8 cellular contexts compared by ENCODE assay signal in the genomic region with DNA sequence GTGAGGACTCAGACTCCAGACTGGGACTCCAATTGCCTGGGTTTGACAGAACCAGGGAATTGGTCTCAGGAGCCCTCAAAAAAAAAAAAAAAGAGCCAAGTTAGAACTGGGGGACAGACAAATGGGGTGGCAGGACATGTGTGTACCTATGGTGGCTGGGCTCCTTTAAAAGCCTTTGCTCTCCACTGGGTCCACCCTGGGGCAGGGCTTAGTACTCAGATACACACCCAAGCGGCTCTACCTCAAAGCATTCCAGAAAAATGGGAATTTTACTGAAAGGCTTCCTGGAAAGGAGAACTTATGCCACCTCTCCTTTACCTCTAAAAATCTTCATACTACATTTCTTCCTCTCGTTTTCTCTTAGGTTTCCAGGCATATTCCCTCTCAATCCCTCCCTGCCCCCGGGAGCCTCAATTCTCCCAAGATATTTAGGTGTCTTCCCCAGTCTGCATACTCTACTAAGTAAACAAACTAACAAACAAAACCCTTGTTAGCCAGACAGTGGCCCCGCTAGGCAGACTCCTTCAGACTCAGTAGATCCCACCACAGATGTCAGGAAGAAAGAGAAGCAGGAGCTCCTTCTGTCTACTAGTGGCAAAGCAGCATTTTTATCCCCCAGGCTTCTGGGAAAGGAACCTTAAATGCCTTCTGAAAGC. TPM values are rescaled to one million over a fixed set of nuclear protein-coding genes. Genes with fewer than 3 reads are reported as not detected.
DNase-seq lines count a peak whose midpoint lies in the region; ATAC-seq and TF ChIP-seq lines count a peak whose summit lies in the region.

No MANE protein-coding gene starts in this region.

- WGBS in esophagus muscularis mucosa = 24% methylated on average over 4 of the region's 4 CpGs

- peaks cover 43% of the 10 kb centered on the region for H3K36me3 Mint-ChIP-seq in Caco-2 (ENCODE audit: insufficient read depth, unreplicated experiment)

- TF ChIP-seq CTCF in Caco-2 (IDR thresholded peaks at IDR 0.05; ENCODE audit: insufficient read depth in 1 of 2, low read depth in 1 of 2, low read length in 1 of 2, severe bottlenecking in 1 of 2, unreplicated experiment in 1 of 2) = no peak
- TF ChIP-seq CTCF in Panc1 (IDR thresholded peaks at IDR 0.05) = no peak
- TF ChIP-seq CTCF in esophagus muscularis mucosa (IDR thresholded peaks at IDR 0.05) = no peak
- TF ChIP-seq CTCF in parathyroid adenoma (IDR thresholded peaks at IDR 0.05) = no peak

- H3K27ac ChIP-seq in Panc1 (ENCODE audit: low read length) = peak overlapping the region; percentile 88
- H3K27ac ChIP-seq in esophagus muscularis mucosa (replicated peaks in 1 of 4) = peak overlapping the region; percentile 96 to 100 (median 98)
- peak overlapping the region; percentile 47 for H3K27ac ChIP-seq in parathyroid adenoma

- H3K27me3 ChIP-seq in Caco-2 (replicated peaks; ENCODE audit: control insufficient read depth, insufficient read depth, low read length) (no peaks in the 10 kb centered on the region), Panc1 (ENCODE audit: control insufficient read depth, insufficient read depth, low read length) (no peaks in the 10 kb centered on the region), esophagus muscularis mucosa (no peaks in the 10 kb centered on the region), parathyroid adenoma (ENCODE audit: control insufficient read depth, insufficient read depth, low read length) (no peaks in the 10 kb centered on the region)

- no peak overlapping the region for H3K9ac ChIP-seq in parathyroid adenoma

- H3K9me3 Mint-ChIP-seq in Caco-2 (ENCODE audit: unreplicated experiment) = no peaks in the 10 kb centered on the region

- BruUV-seq in Caco-2 (replicated peaks; lab: Mats Ljungman, UMichigan) = TSS peak; percentile 31
- no TSS peak for BruUV-seq in Panc1 (replicated peaks; lab: Mats Ljungman, UMichigan)

- TF ChIP-seq POLR2A in esophagus muscularis mucosa (IDR thresholded peaks at IDR 0.05; ENCODE audit: low read depth) = no peak

- peaks cover 16% of the 10 kb centered on the region for H3K4me1 Mint-ChIP-seq in Caco-2 (ENCODE audit: low read depth, unreplicated experiment)

- CTCF ChIA-PET in Caco-2 (lab: Charles Lee) = interaction anchor here (0.5 to 2.3 kb wide), 12 partner anchors 10 to 146 kb away, joined by 3 to 9 read pairs (median 4); a partner anchor contains a TSS
- CTCF ChIA-PET in Panc1 (lab: Charles Lee) = interaction anchor here (0.6 to 0.9 kb wide), 3 partner anchors 50 to 350 kb away, joined by 3 read pairs; no protein-coding TSS in a partner anchor

- H3K36me3 ChIP-seq in Caco-2 (ENCODE audit: control insufficient read depth, insufficient read depth, low read length) (peaks cover 2% of the 10 kb centered on the region; the same call in 1 of the 2 replicates), Panc1 (ENCODE audit: control insufficient read depth, insufficient read depth, low read length) (peaks cover 3% of the 10 kb centered on the region), esophagus muscularis mucosa (peaks cover 33 to 44% (median 39%) of the 10 kb centered on the region in 4 donors), parathyroid adenoma (ENCODE audit: control insufficient read depth, insufficient read depth, low read length) (no peaks in the 10 kb centered on the region)

- H3K4me3 Mint-ChIP-seq in Caco-2 (ENCODE audit: unreplicated experiment) = peak overlapping the region; percentile 97

- no peak for TF ChIP-seq EP300 in esophagus muscularis mucosa (IDR thresholded peaks at IDR 0.05)

- peak overlapping the region; percentile 41 for H2AFZ ChIP-seq in parathyroid adenoma

- peak overlapping the region; percentile 63 for H3K4me3 ChIP-seq in Caco-2 (ENCODE audit: low read depth, low read length)
- peak overlapping the region; percentile 89 to 100 for H3K4me3 ChIP-seq in Panc1 (ENCODE audit: low read depth in 2 of 2, low read length in 2 of 2)
- H3K4me3 ChIP-seq in esophagus muscularis mucosa = peak overlapping the region; percentile 95 to 98 (median 96)
- H3K4me3 ChIP-seq in parathyroid adenoma (ENCODE audit: low read depth, low read length) = peak overlapping the region; percentile 80

- peaks cover 3% of the 10 kb centered on the region for H3K79me2 ChIP-seq in parathyroid adenoma

- H3K4me1 ChIP-seq in Caco-2 = peaks cover 22% of the 10 kb centered on the region
- peaks cover 25% of the 10 kb centered on the region for H3K4me1 ChIP-seq in Panc1 (ENCODE audit: control insufficient read depth, insufficient read depth, low read length)
- peaks cover 24 to 56% (median 46%) of the 10 kb centered on the region in 4 donors for H3K4me1 ChIP-seq in esophagus muscularis mucosa
- no peaks in the 10 kb centered on the region for H3K4me1 ChIP-seq in parathyroid adenoma

- peak overlapping the region; percentile 95 for H3K27ac Mint-ChIP-seq in Caco-2 (ENCODE audit: unreplicated experiment)

- DNase-seq in Caco-2 (peak in 1 of 2 experiments; percentile 47), Panc1 (ENCODE audit: low read depth, low spot score) (no peak), esophagus muscularis mucosa (ENCODE audit: extremely low spot score) (no peak), NCI-H128 (lab: John Stamatoyannopoulos, UW; ENCODE audit: unreplicated experiment) (no peak), SK-N-DZ (ENCODE audit: low spot score) (no peak)
- DNase-seq in central memory CD4-positive, alpha-beta T cell = no peak

- H3K9me3 ChIP-seq in Caco-2 (no peaks in the 10 kb centered on the region), Panc1 (ENCODE audit: control insufficient read depth, insufficient read depth, low read depth, low read length) (no peaks in the 10 kb centered on the region), esophagus muscularis mucosa (no peaks in the 10 kb centered on the region), parathyroid adenoma (ENCODE audit: control insufficient read depth, low read length) (no peaks in the 10 kb centered on the region)

- peak overlapping the region; percentile 75 for H3K4me2 ChIP-seq in parathyroid adenoma (ENCODE audit: low read length)

- POLR2A ChIA-PET in Caco-2 (lab: Charles Lee) = interaction anchor here (0.6 to 2.0 kb wide), 2 partner anchors 34 to 97 kb away, joined by 3 to 5 read pairs; a partner anchor contains a TSS
- POLR2A ChIA-PET in Panc1 (lab: Charles Lee) = interaction anchor here (0.5 to 0.6 kb wide), 2 partner anchors 80 to 88 kb away, joined by 3 to 7 read pairs; no protein-coding TSS in a partner anchor

- no peaks in the 10 kb centered on the region for H3K27me3 Mint-ChIP-seq in Caco-2 (ENCODE audit: insufficient read depth, unreplicated experiment)

- in situ Hi-C loops in Panc1 (cut with HindIII; ENCODE audit: low pct_unique_long_range_greater_than_20kb, low sequenced_read_pairs) = no loop called here

- ATAC-seq in Panc1 (no peak), HG03135 (IDR thresholded peaks at IDR 0.05; ENCODE audit: unreplicated experiment) (no peak)

- intact Hi-C loops in Caco-2 (cut with micrococcal nuclease; ENCODE audit: unreplicated experiment) = no loop called here
- intact Hi-C loops in Panc1 (cut with micrococcal nuclease; ENCODE audit: unreplicated experiment) = no loop called here
- intact Hi-C loops in esophagus muscularis mucosa (cut with DNase I) = loop anchor here (10.0 kb wide), 1 partner anchor 456 kb away; a partner anchor contains a TSS

RNA-seq across cellular contexts. Expression of a gene that starts 0.8 kb away (rescaled TPM):
- total RNA-seq in Caco-2 (2022) = 120 and 132 TPM in 2 replicates
- 60.6 TPM for total RNA-seq in Panc1 (2021; ENCODE audit: unreplicated experiment)
- polyA plus RNA-seq in Panc1 (2012; ENCODE audit: insufficient read length) = 44.4 TPM
- total RNA-seq in esophagus muscularis mucosa = 10 to 100 TPM; 27.8 to 43.7 (median 31.9) TPM
- 13.0 and 13.2 TPM in 2 replicates for polyA plus RNA-seq in SK-N-DZ (2014; cell fraction: cytosol; rRNA removed)
- polyA plus RNA-seq in SK-N-DZ (2014; cell fraction: nucleus; rRNA removed) = 33.9 and 37.1 TPM in 2 replicates

RNA-seq across cellular contexts. Expression of a gene that starts 1.4 kb away (rescaled TPM):
- total RNA-seq in Caco-2 (2022) (51.2 and 55.8 TPM in 2 replicates), Panc1 (2021; ENCODE audit: unreplicated experiment) (39.7 TPM), esophagus muscularis mucosa (10 to 100 TPM; 12.4 to 21.5 (median 18.4) TPM)
- polyA plus RNA-seq in Panc1 (2012; ENCODE audit: insufficient read length) = 27.3 TPM
- 5.8 TPM in 2 replicates for polyA plus RNA-seq in SK-N-DZ (2014; cell fraction: cytosol; rRNA removed)
- polyA plus RNA-seq in SK-N-DZ (2014; cell fraction: nucleus; rRNA removed) = 4.5 and 4.6 TPM in 2 replicates

RNA-seq across cellular contexts. Expression of a gene that starts 31.9 kb away (rescaled TPM):
- 303 and 588 TPM in 2 replicates for total RNA-seq in Caco-2 (2022)
- total RNA-seq in Panc1 (2021; ENCODE audit: unreplicated experiment) = 6.4 TPM
- polyA plus RNA-seq in Panc1 (2012; ENCODE audit: insufficient read length) = 3.9 TPM
- total RNA-seq in esophagus muscularis mucosa = over 10,000 TPM; 12,513 to 19,293 (median 14,679) TPM
- polyA plus RNA-seq in SK-N-DZ (2014; cell fraction: cytosol; rRNA removed) = 0.14 and 0.77 TPM in 2 replicates
- 4.7 and 8.1 TPM in 2 replicates for polyA plus RNA-seq in SK-N-DZ (2014; cell fraction: nucleus; rRNA removed)

RNA-seq across cellular contexts. Expression of a gene that starts 52.6 kb away (rescaled TPM):
- total RNA-seq in Caco-2 (2022) (57.2 and 61.7 TPM in 2 replicates), Panc1 (2021; ENCODE audit: unreplicated experiment) (47.6 TPM), esophagus muscularis mucosa (10 to 100 TPM; 26.5 to 34.1 (median 29.3) TPM)
- 63.6 TPM for polyA plus RNA-seq in Panc1 (2012; ENCODE audit: insufficient read length)
- 1.4 and 1.9 TPM in 2 replicates for polyA plus RNA-seq in SK-N-DZ (2014; cell fraction: cytosol; rRNA removed)
- polyA plus RNA-seq in SK-N-DZ (2014; cell fraction: nucleus; rRNA removed) = 8.4 and 14.3 TPM in 2 replicates

Comparison
In these comparisons a context has a peak if more than half of its experiments do, and no peak if none do; other contexts are left out.
1. H3K27ac ChIP-seq: peak in every context shown above with its lines; median percentile 98 in esophagus muscularis mucosa; 88 in Panc1; 47 in parathyroid adenoma.
2. RNA of a gene that starts 31.9 kb away (total RNA-seq): 12,513 to 19,293 TPM in esophagus muscularis mucosa; 303 to 588 TPM in Caco-2 and 6.4 TPM in Panc1 (single experiment); every median in the first group is over 10 times any median in the second.
3. Peak in every context shown above with its lines, with median percentiles within 50 percentile points of each other: H3K4me3 ChIP-seq.